19 cellular contexts compared by ENCODE assay signal in the genomic region with DNA sequence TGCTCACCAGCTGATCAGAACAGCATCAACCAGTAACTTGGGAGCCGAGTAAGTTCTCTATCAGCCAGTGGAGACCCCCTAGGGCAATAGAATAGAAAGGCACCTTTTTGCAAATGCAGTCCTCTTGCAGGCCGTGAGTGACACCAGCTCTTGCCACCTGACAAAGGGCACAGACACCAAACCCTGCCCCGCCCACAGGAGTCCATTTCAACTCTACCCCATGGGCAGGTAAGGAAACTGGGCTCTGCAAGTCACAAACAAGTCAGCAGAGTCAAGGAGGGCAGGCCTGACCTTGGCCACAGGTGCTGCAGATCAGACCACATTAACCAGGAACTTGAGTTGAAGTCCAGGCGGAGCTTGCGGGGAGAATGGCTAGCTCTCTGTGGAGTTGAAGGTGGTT.
DNase-seq lines count a peak whose midpoint lies in the region; ATAC-seq, FAIRE-seq and TF ChIP-seq lines count a peak whose summit lies in the region.
"Had no signal": no experiment of that assay in that cellular context is flagged by ENCODE, and none has a peak within 500 bp of the region (broad histone marks: within the 10 kb centered on the region; RNA-seq: fewer than 3 reads in every experiment).

No MANE protein-coding gene starts in this region.

- WGBS in H1 (ENCODE audit: extremely low coverage in 1 of 2, insufficient coverage in 1 of 2, insufficient read length in 1 of 2, insufficient replicate concordance in 2 of 2, low coverage in 1 of 2, low lambda C conversion rate in 2 of 2, missing lambda C conversion rate in 1 of 2), 2 experiments: 55% methylated on average over 5 of the region's 5 CpGs; no CpG with 5 or more reads in 1 of the 2 experiments

- H3K27me3 ChIP-seq in H1 (replicated peaks in 1 of 4; ENCODE audit: control insufficient read depth in 3 of 4, extremely low read depth in 1 of 4, insufficient read depth in 3 of 4, low read length in 3 of 4) (no peaks in the 10 kb centered on the region), neural progenitor cell (no peaks in the 10 kb centered on the region)

- H3K23ac ChIP-seq in H1 (ENCODE audit: insufficient read length): no peak overlapping the region

- 0 out of 2 replicates have a peak overlapping the region, but pooled peaks have one; percentile 35 for H2AFZ ChIP-seq in H1 (ENCODE audit: low read length)
- H2AFZ ChIP-seq in neural progenitor cell (replicated peaks): no peak overlapping the region

- no peak overlapping the region for H2AK5ac ChIP-seq in H1 (ENCODE audit: low read depth, low read length)

- peaks cover 22% of the 10 kb centered on the region for H3F3A ChIP-seq in neural progenitor cell (ENCODE audit: low read depth)

- CTCF ChIA-PET in H1 (lab: Charles Lee; ENCODE audit: partially characterized antibody): interaction anchor here (1.2 to 2.4 kb wide), 4 partner anchors 22 to 522 kb away, joined by 3 to 5 read pairs (median 4); no protein-coding TSS in a partner anchor

- no peak for FAIRE-seq in H1 (lab: Jason Lieb, UNC)
- FAIRE-seq: A549, GM12878, HTR-8/SVneo had no signal

- H4K5ac ChIP-seq in H1 (ENCODE audit: insufficient read length, low read depth, low read length): no peak overlapping the region

- H3K4me2 ChIP-seq in H1 (ENCODE audit: insufficient read depth in 1 of 2, low read depth in 2 of 2, low read length in 2 of 2): no peak overlapping the region
- peak overlapping the region; percentile 86 for H3K4me2 ChIP-seq in neural progenitor cell
- H3K4me2 ChIP-seq: A549 had no signal

- DNase-seq in ELF-1 (ENCODE audit: low read depth, low spot score): peak; percentile 34
- DNase-seq in NCI-H748 treated with DMSO at 0.1 percent for 48 hours (lab: John Stamatoyannopoulos, UW): peak; percentile 89
- DNase-seq in H1 (ENCODE audit: low read depth in 1 of 2, low spot score in 2 of 2): no peak
- no peak for DNase-seq in neural progenitor cell (ENCODE audit: low spot score)
- no peak for DNase-seq in Ammon's horn (ENCODE audit: low spot score)
- DNase-seq in cerebellar cortex (ENCODE audit: low spot score): no peak
- no peak for DNase-seq in natural killer cell treated with Interleukin-12 subunit alpha and Interleukin-12 subunit beta and Interleukin-15 and Interleukin-18, amount 100 ng/mL, for 72 hours (ENCODE audit: low spot score)
- DNase-seq: DND-41, GDM1, NCI-H187 treated with DMSO at 0.1 percent for 48 hours, NCI-H2171, NCI-H446 had no signal

- H3K9me3 Mint-ChIP-seq in neural progenitor cell: no peaks in the 10 kb centered on the region
- no peaks in the 10 kb centered on the region for H3K9me3 Mint-ChIP-seq in natural killer cell treated with Interleukin-12 subunit alpha and Interleukin-12 subunit beta and Interleukin-15 and Interleukin-18, amount 100 ng/mL, for 72 hours
- H3K9me3 Mint-ChIP-seq: IgD-negative memory B cell had no signal

- H4K20me1 ChIP-seq in H1 (replicated peaks in 1 of 2; ENCODE audit: control insufficient read depth in 1 of 2, insufficient read depth in 2 of 2, low read length in 2 of 2) (no peaks in the 10 kb centered on the region), neural progenitor cell (ENCODE audit: low read depth) (no peaks in the 10 kb centered on the region)

- no peak overlapping the region for H2BK12ac ChIP-seq in H1 (ENCODE audit: low read depth, low read length)

- TF ChIP-seq EP300 in H1 (IDR thresholded peaks at IDR 0.05; ENCODE audit: borderline replicate concordance in 1 of 2, low read depth in 2 of 2, low read length in 2 of 2): no peak

- H3K9me3 ChIP-seq in H1 (ENCODE audit: insufficient read depth in 2 of 2, low read depth in 1 of 2, low read length in 1 of 2): no peaks in the 10 kb centered on the region
- no peaks in the 10 kb centered on the region for H3K9me3 ChIP-seq in neural progenitor cell (ENCODE audit: low read depth)
- H3K9me3 ChIP-seq: A549 had no signal

- H3K14ac ChIP-seq in H1 (ENCODE audit: insufficient read length): no peak overlapping the region

- no peak overlapping the region for H3K18ac ChIP-seq in H1 (ENCODE audit: extremely low read depth, low read length)

- H3K4me1 Mint-ChIP-seq in neural progenitor cell: peaks cover 91% of the 10 kb centered on the region
- H3K4me1 Mint-ChIP-seq in natural killer cell treated with Interleukin-12 subunit alpha and Interleukin-12 subunit beta and Interleukin-15 and Interleukin-18, amount 100 ng/mL, for 72 hours (ENCODE audit: low read depth in 2 of 2): no peaks in the 10 kb centered on the region

- H3K4me3 Mint-ChIP-seq in neural progenitor cell: peak overlapping the region; percentile 56
- H3K4me3 Mint-ChIP-seq in natural killer cell treated with Interleukin-12 subunit alpha and Interleukin-12 subunit beta and Interleukin-15 and Interleukin-18, amount 100 ng/mL, for 72 hours: no peak overlapping the region
- H3K4me3 Mint-ChIP-seq: IgD-negative memory B cell had no signal

- no peak overlapping the region; a peak in 1 of 7 replicates for H3K9ac ChIP-seq in H1 (replicated peaks in 1 of 4; ENCODE audit: extremely low read depth in 1 of 4, low read depth in 3 of 4, low read length in 3 of 4)
- no peak overlapping the region for H3K9ac ChIP-seq in neural progenitor cell

- H2BK15ac ChIP-seq in H1 (ENCODE audit: low read length): no peak overlapping the region

- H3K27ac ChIP-seq in H1 (ENCODE audit: low read depth, low read length) (no peak overlapping the region), neural progenitor cell (peak overlapping the region; percentile 75)
- H3K27ac ChIP-seq: A549, C4-2B had no signal

- H2BK120ac ChIP-seq in H1 (replicated peaks; ENCODE audit: low read depth, low read length): no peak overlapping the region

- peaks cover 2% of the 10 kb centered on the region for H3K36me3 Mint-ChIP-seq in neural progenitor cell
- H3K36me3 Mint-ChIP-seq in natural killer cell treated with Interleukin-12 subunit alpha and Interleukin-12 subunit beta and Interleukin-15 and Interleukin-18, amount 100 ng/mL, for 72 hours: no peaks in the 10 kb centered on the region
- H3K36me3 Mint-ChIP-seq: IgD-negative memory B cell had no signal

- H3K4me3 ChIP-seq in H1 (ENCODE audit: extremely low read depth in 1 of 4, insufficient read depth in 2 of 4, low read depth in 3 of 4, low read length in 4 of 4) (no peak overlapping the region), neural progenitor cell (peak overlapping the region; percentile 42)
- H3K4me3 ChIP-seq: A549, GM12878 had no signal

- ATAC-seq in natural killer cell treated with Interleukin-12 subunit alpha and Interleukin-12 subunit beta and Interleukin-15 and Interleukin-18, amount 100 ng/mL, for 72 hours: no peak
- ATAC-seq: A549, GM12878, Panc1, Right ventricle myocardium inferior had no signal

- POLR2A ChIA-PET in H1 (lab: Charles Lee; ENCODE audit: partially characterized antibody): no interaction called here

- no peak for TF ChIP-seq POLR2A in H1 (IDR thresholded peaks at IDR 0.05; ENCODE audit: control extremely low read depth in 1 of 2, low read depth in 2 of 2, low read length in 2 of 2)

- no peak overlapping the region for H4K8ac ChIP-seq in H1 (ENCODE audit: extremely low read depth, insufficient read depth, low read length)

- TF ChIP-seq RAD21 in H1 (IDR thresholded peaks at IDR 0.05 in 1 of 2, conservative IDR thresholded peaks at IDR 0.05 in 1 of 2; ENCODE audit: low read depth in 2 of 2, low read length in 2 of 2): no peak

- H3K36me3 ChIP-seq in H1 (ENCODE audit: control insufficient read depth in 2 of 4, insufficient read depth in 4 of 4, low read length in 3 of 4) (no peaks in the 10 kb centered on the region), neural progenitor cell (no peaks in the 10 kb centered on the region)

- TF ChIP-seq CTCF in H1 (IDR thresholded peaks at IDR 0.05; ENCODE audit: control extremely low read depth in 1 of 3, insufficient read depth in 1 of 3, low read depth in 1 of 3, low read length in 3 of 3) (no peak), neural progenitor cell (IDR thresholded peaks at IDR 0.05) (no peak)

- peak overlapping the region; percentile 83 for H3K27ac Mint-ChIP-seq in neural progenitor cell
- H3K27ac Mint-ChIP-seq in natural killer cell treated with Interleukin-12 subunit alpha and Interleukin-12 subunit beta and Interleukin-15 and Interleukin-18, amount 100 ng/mL, for 72 hours: no peak overlapping the region
- H3K27ac Mint-ChIP-seq: IgD-negative memory B cell had no signal

- H3K4me1 ChIP-seq in H1 (replicated peaks in 1 of 4; ENCODE audit: control insufficient read depth in 3 of 4, insufficient read depth in 4 of 4, low read length in 3 of 4) (peaks cover 0 to 8% (median 4%) of the 10 kb centered on the region in 4 experiments; a peak in 5 of 7 replicates), neural progenitor cell (peaks cover 65% of the 10 kb centered on the region)

- no peaks in the 10 kb centered on the region for H3K79me2 ChIP-seq in H1 (ENCODE audit: control insufficient read depth in 1 of 2, insufficient read depth in 2 of 2, low read length in 2 of 2)
- H3K79me2 ChIP-seq in neural progenitor cell (ENCODE audit: low read depth): no peaks in the 10 kb centered on the region

- H3K27me3 Mint-ChIP-seq in neural progenitor cell (ENCODE audit: insufficient read depth, low read depth): peaks cover 8% of the 10 kb centered on the region
- peaks cover 7 to 13% of the 10 kb centered on the region in 2 donors for H3K27me3 Mint-ChIP-seq in natural killer cell treated with Interleukin-12 subunit alpha and Interleukin-12 subunit beta and Interleukin-15 and Interleukin-18, amount 100 ng/mL, for 72 hours

- no peak overlapping the region for H2BK5ac ChIP-seq in H1 (ENCODE audit: low read depth, low read length)

- H3K79me1 ChIP-seq in H1 (ENCODE audit: low read depth, low read length): no peaks in the 10 kb centered on the region

- no peak overlapping the region for H3K56ac ChIP-seq in H1 (replicated peaks; ENCODE audit: insufficient read length, low read depth, low read length)

- no peak overlapping the region for H3K4ac ChIP-seq in H1 (replicated peaks; ENCODE audit: insufficient read length, low read depth, low read length)

- no peak overlapping the region for H4K91ac ChIP-seq in H1 (replicated peaks; ENCODE audit: insufficient read length, low read length)

- no peaks in the 10 kb centered on the region; the same call in 1 of the 2 replicates for H3K23me2 ChIP-seq in H1 (ENCODE audit: low read depth, low read length)

- H2BK20ac ChIP-seq in H1 (ENCODE audit: low read length): 0 out of 2 replicates have a peak overlapping the region, but pooled peaks have one; percentile 27

TF ChIP-seq in H1, 55 proteins besides CTCF, POLR2A, EP300 and RAD21:
- TF ChIP-seq TEAD4 (IDR thresholded peaks at IDR 0.05; ENCODE audit: low read depth, low read length): no peak
- TF ChIP-seq RNF2 (IDR thresholded peaks at IDR 0.05; ENCODE audit: borderline replicate concordance, low read depth, low read length, missing control alignments, poor library complexity, severe bottlenecking): no peak
- TF ChIP-seq SRF (IDR thresholded peaks at IDR 0.05; ENCODE audit: low read depth, low read length): no peak

Comparison
In these comparisons a context has a peak if more than half of its experiments do, and no peak if none do; other contexts are left out.
1. DNase-seq: peak in ELF-1 (single experiment) and NCI-H748 treated with DMSO at 0.1 percent for 48 hours (single experiment); none in H1 (0 of 2), neural progenitor cell (single experiment), Ammon's horn (single experiment), cerebellar cortex (single experiment) and natural killer cell treated with Interleukin-12 subunit alpha and Interleukin-12 subunit beta and Interleukin-15 and Interleukin-18, amount 100 ng/mL, for 72 hours (single experiment).